In the genomic region with DNA sequence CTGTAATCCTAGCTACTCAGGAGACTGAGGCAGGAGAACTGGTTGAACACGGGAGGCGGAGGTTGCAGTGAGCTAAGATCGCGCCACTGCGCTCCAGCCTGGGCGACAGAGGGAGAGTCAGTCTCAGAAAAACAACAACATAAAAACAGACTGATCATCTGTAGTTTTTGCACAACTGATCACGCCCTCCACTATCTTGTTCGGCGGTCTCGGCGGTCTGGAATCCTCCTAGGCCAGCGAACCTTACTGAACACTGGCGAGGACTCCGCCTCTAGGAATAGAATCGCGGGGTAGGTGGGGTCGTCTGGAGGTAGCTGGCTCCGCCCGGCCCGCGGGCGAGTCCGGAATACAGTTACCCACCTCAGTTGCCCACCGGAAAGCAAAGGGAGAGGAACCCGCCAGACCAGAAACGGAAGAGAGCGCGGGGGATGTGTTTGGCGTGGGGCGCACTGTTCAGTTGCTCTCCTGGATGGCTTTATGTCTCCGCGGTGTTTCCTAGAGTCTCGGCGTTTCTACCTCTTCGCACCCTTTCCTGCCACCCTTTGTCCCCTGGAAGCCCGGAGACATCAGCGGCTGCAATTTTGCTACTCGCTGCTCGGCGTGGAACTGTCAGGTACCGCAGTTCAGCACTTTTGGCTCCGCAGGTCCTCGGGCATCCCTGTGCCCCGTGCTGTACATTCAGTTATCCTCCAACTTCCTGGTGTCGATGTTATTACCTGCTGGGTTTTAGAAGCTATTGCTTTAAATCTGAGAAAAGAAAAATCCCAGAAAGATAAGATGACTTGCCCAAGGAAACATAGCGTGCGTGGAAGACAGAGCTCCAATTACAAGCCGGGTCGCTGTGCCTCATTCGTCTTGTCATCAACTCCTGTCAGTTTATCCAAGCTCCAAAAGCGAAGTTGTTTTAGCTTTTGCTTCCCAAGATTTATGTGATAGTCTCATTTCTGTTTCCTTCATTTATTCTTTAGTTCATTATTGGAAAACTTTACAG, we compare ENCODE assay signal across 8 cellular contexts. TPM values are rescaled to one million over a fixed set of nuclear protein-coding genes. Genes with fewer than 3 reads are reported as not detected.
DNase-seq lines count a peak whose midpoint lies in the region; ATAC-seq and TF ChIP-seq lines count a peak whose summit lies in the region.

No MANE protein-coding gene starts in this region.

- no peaks in the 10 kb centered on the region for H3K36me3 ChIP-seq in CD8-positive, alpha-beta T cell (ENCODE audit: insufficient read depth, low read length)
- H3K36me3 ChIP-seq in lung (ENCODE audit: control insufficient read depth in 2 of 2, insufficient read depth in 2 of 2, low read length in 2 of 2) = peaks cover 0 to 3% of the 10 kb centered on the region in 2 donors

- intact Hi-C loops in CD8-positive, alpha-beta T cell (cut with DNase I, micrococcal nuclease) = loop anchor here (1.0 to 10.0 kb wide), 6 partner anchors 35 to 605 kb away; a partner anchor contains a TSS
- intact Hi-C loops in activated CD4-positive, alpha-beta memory T cell treated with anti-CD3 and anti-CD28 coated beads for 36 hours (cut with micrococcal nuclease) = loop anchor here (1.0 to 10.0 kb wide), 4 partner anchors 35 to 229 kb away; a partner anchor contains a TSS

- DNase-seq in CD8-positive, alpha-beta T cell = peak; percentile 71 to 91 (median 82)
- peak; percentile 98 for DNase-seq in NCI-H82 (lab: John Stamatoyannopoulos, UW)
- peak; percentile 92 for DNase-seq in activated CD4-positive, alpha-beta memory T cell treated with anti-CD3 and anti-CD28 coated beads for 36 hours
- DNase-seq in ecto neural progenitor cell (ENCODE audit: low spot score) = peak; percentile 90
- peak; percentile 85 for DNase-seq in lung (ENCODE audit: low spot score)
- peak; percentile 75 to 82 (median 75) for DNase-seq in stimulated activated CD4-positive, alpha-beta T cell treated with anti-CD3 and anti-CD28 coated beads, TNF-alpha, amount 100 ng/mL, for 24 hours (ENCODE audit: low read depth in 3 of 3)

- peak overlapping the region; percentile 98 for H3K27ac Mint-ChIP-seq in CD8-positive, alpha-beta T cell
- peak overlapping the region; percentile 87 for H3K27ac Mint-ChIP-seq in activated CD4-positive, alpha-beta memory T cell treated with anti-CD3 and anti-CD28 coated beads for 36 hours

- H3K27me3 Mint-ChIP-seq in CD8-positive, alpha-beta T cell (ENCODE audit: low read depth) = no peaks in the 10 kb centered on the region
- H3K27me3 Mint-ChIP-seq in activated CD4-positive, alpha-beta memory T cell treated with anti-CD3 and anti-CD28 coated beads for 36 hours = no peaks in the 10 kb centered on the region

- H3K27ac ChIP-seq in CD8-positive, alpha-beta T cell (ENCODE audit: low read depth, low read length) = peak overlapping the region; percentile 59
- H3K27ac ChIP-seq in lung (ENCODE audit: low read depth in 1 of 2, low read length in 1 of 2) = peak overlapping the region; percentile 43 to 71

- peaks cover 24% of the 10 kb centered on the region for H3K36me3 Mint-ChIP-seq in CD8-positive, alpha-beta T cell
- H3K36me3 Mint-ChIP-seq in activated CD4-positive, alpha-beta memory T cell treated with anti-CD3 and anti-CD28 coated beads for 36 hours = no peaks in the 10 kb centered on the region

- H3K9me3 ChIP-seq in CD8-positive, alpha-beta T cell (ENCODE audit: low read length) = no peaks in the 10 kb centered on the region
- H3K9me3 ChIP-seq in lung (ENCODE audit: control insufficient read depth in 2 of 2, insufficient read depth in 1 of 2, low read length in 1 of 2) = no peaks in the 10 kb centered on the region

- 0 to 1% methylated on average over 51 of the region's 51 CpGs for WGBS in lung, 2 donors

- peaks cover 46% of the 10 kb centered on the region for H3K4me1 Mint-ChIP-seq in CD8-positive, alpha-beta T cell (ENCODE audit: low read depth)
- peaks cover 38% of the 10 kb centered on the region for H3K4me1 Mint-ChIP-seq in activated CD4-positive, alpha-beta memory T cell treated with anti-CD3 and anti-CD28 coated beads for 36 hours (ENCODE audit: low read depth)

- peak overlapping the region; percentile 94 for H3K4me3 ChIP-seq in CD8-positive, alpha-beta T cell (ENCODE audit: low read depth, low read length)
- H3K4me3 ChIP-seq in lung = peak overlapping the region; percentile 77

- peaks cover 7% of the 10 kb centered on the region for H3K4me1 ChIP-seq in CD8-positive, alpha-beta T cell (ENCODE audit: insufficient read depth, low read length)
- no peaks in the 10 kb centered on the region for H3K4me1 ChIP-seq in lung (ENCODE audit: control insufficient read depth in 2 of 2, insufficient read depth in 2 of 2, low read length in 2 of 2)

- peak overlapping the region; percentile 99 for H3K4me3 Mint-ChIP-seq in CD8-positive, alpha-beta T cell
- peak overlapping the region; percentile 99 for H3K4me3 Mint-ChIP-seq in activated CD4-positive, alpha-beta memory T cell treated with anti-CD3 and anti-CD28 coated beads for 36 hours

- no peaks in the 10 kb centered on the region for H3K27me3 ChIP-seq in CD8-positive, alpha-beta T cell (ENCODE audit: insufficient read depth, low read length)
- no peaks in the 10 kb centered on the region for H3K27me3 ChIP-seq in lung (ENCODE audit: control insufficient read depth, insufficient read depth)

- ATAC-seq in CD8-positive, alpha-beta T cell = peak; percentile 94
- ATAC-seq in GM19455 (IDR thresholded peaks at IDR 0.05; ENCODE audit: unreplicated experiment) (peak; percentile 98), HG03575 (IDR thresholded peaks at IDR 0.05; ENCODE audit: extremely low read depth, insufficient number of reproducible peaks, low FRiP score, unreplicated experiment) (peak; percentile 84), lung (ENCODE audit: insufficient read depth, low FRiP score) (peak; percentile 95)

- POLR2A ChIA-PET in CD8-positive, alpha-beta T cell (lab: Charles Lee) = interaction anchor here (1.2 to 3.1 kb wide), 5 partner anchors 9 to 167 kb away, joined by 3 to 55 read pairs (median 6); a partner anchor contains a TSS
- POLR2A ChIA-PET in activated CD4-positive, alpha-beta memory T cell treated with anti-CD3 and anti-CD28 coated beads for 36 hours (lab: Charles Lee) = interaction anchor here (0.6 to 2.2 kb wide), 8 partner anchors 18 to 165 kb away, joined by 3 to 25 read pairs (median 4); a partner anchor contains a TSS

- CTCF ChIA-PET in CD8-positive, alpha-beta T cell (lab: Charles Lee) = interaction anchor here (0.7 to 2.8 kb wide), 5 partner anchors 10 to 1787 kb away, joined by 3 to 16 read pairs (median 4); a partner anchor contains a TSS
- CTCF ChIA-PET in activated CD4-positive, alpha-beta memory T cell treated with anti-CD3 and anti-CD28 coated beads for 36 hours (lab: Charles Lee) = interaction anchor here (0.7 to 2.7 kb wide), 4 partner anchors 9 to 351 kb away, joined by 3 to 31 read pairs (median 3); a partner anchor contains a TSS

- no peak for TF ChIP-seq CTCF in CD8-positive, alpha-beta T cell (IDR thresholded peaks at IDR 0.05)
- TF ChIP-seq CTCF in lung (IDR thresholded peaks at IDR 0.05; ENCODE audit: control extremely low read depth, extremely low read depth) = no peak

- no peaks in the 10 kb centered on the region for H3K9me3 Mint-ChIP-seq in CD8-positive, alpha-beta T cell
- H3K9me3 Mint-ChIP-seq in activated CD4-positive, alpha-beta memory T cell treated with anti-CD3 and anti-CD28 coated beads for 36 hours = no peaks in the 10 kb centered on the region

RNA-seq across cellular contexts. Expression of a gene that starts 24.9 kb away (rescaled TPM):
- total RNA-seq in CD8-positive, alpha-beta T cell = 10 to 100 TPM; 16.6 to 20.7 TPM
- 1 to 10 TPM; 7.6 to 8.5 TPM for total RNA-seq in activated CD4-positive, alpha-beta memory T cell treated with anti-CD3 and anti-CD28 coated beads for 36 hours
- total RNA-seq in lung = 10 to 100 TPM in 1 of 2 donors, 1 to 10 TPM in 1; 7.2 to 10.3 TPM
- polyA plus RNA-seq in lung = 1 to 10 TPM; 4.8 to 9.5 TPM

RNA-seq across cellular contexts. Expression of a gene that starts 35.3 kb away (rescaled TPM):
- total RNA-seq in CD8-positive, alpha-beta T cell = 10 to 100 TPM; 17.8 to 20.0 TPM
- total RNA-seq in activated CD4-positive, alpha-beta memory T cell treated with anti-CD3 and anti-CD28 coated beads for 36 hours = 10 to 100 TPM; 63.1 to 64.0 TPM
- total RNA-seq in lung = 10 to 100 TPM; 39.2 to 48.7 TPM
- polyA plus RNA-seq in lung = 10 to 100 TPM; 30.6 to 37.0 TPM

Comparison
In these comparisons a context has a peak if more than half of its experiments do, and no peak if none do; other contexts are left out.
1. Peak in every context shown above with its lines: DNase-seq, ATAC-seq, H3K4me3 ChIP-seq and H3K27ac ChIP-seq.